ENCODE assay signal across 21 cellular contexts in genomic region chr3:32836601-32837000, GRCh38. TPM values are rescaled to one million over a fixed set of nuclear protein-coding genes. Genes with fewer than 3 reads are reported as not detected.
"Had no signal": no experiment of that assay in that cellular context is flagged by ENCODE, and none has a peak within 500 bp of the region (broad histone marks: within the 10 kb centered on the region; RNA-seq: fewer than 3 reads in every experiment).

No MANE protein-coding gene starts in this region.

- H3K27ac Mint-ChIP-seq: activated naive CD4-positive, alpha-beta T cell treated with anti-CD3 and anti-CD28 coated beads, Interleukin-2, amount 50 U/mL, for 24 hours; natural killer cell treated with Interleukin-12 subunit alpha and Interleukin-12 subunit beta and Interleukin-15 and Interleukin-18, amount 100 ng/mL, for 72 hours; stimulated activated memory B cell treated with anti-CD40 and anti-IgM and Interleukin-4, amounts not matched to agents 10 μg/mL and 1 μg/mL and 100 μg/mL, for 72 hours had no signal

- H3K4me3 Mint-ChIP-seq: activated naive CD4-positive, alpha-beta T cell treated with anti-CD3 and anti-CD28 coated beads, Interleukin-2, amount 50 U/mL, for 24 hours; natural killer cell treated with Interleukin-12 subunit alpha and Interleukin-12 subunit beta and Interleukin-15 and Interleukin-18, amount 100 ng/mL, for 72 hours; stimulated activated memory B cell treated with anti-CD40 and anti-IgM and Interleukin-4, amounts not matched to agents 10 μg/mL and 1 μg/mL and 100 μg/mL, for 72 hours had no signal

- H3K9me3 ChIP-seq: body of pancreas, sigmoid colon, transverse colon, uterus had no signal

- H3K9me3 Mint-ChIP-seq: activated naive CD4-positive, alpha-beta T cell treated with anti-CD3 and anti-CD28 coated beads, Interleukin-2, amount 50 U/mL, for 24 hours; natural killer cell treated with Interleukin-12 subunit alpha and Interleukin-12 subunit beta and Interleukin-15 and Interleukin-18, amount 100 ng/mL, for 72 hours; stimulated activated memory B cell treated with anti-CD40 and anti-IgM and Interleukin-4, amounts not matched to agents 10 μg/mL and 1 μg/mL and 100 μg/mL, for 72 hours had no signal

- H3K36me3 ChIP-seq: sigmoid colon, transverse colon, uterus, WERI-Rb-1 had no signal

- ATAC-seq: body of pancreas; left ventricle myocardium superior; natural killer cell treated with Interleukin-12 subunit alpha and Interleukin-12 subunit beta and Interleukin-15 and Interleukin-18, amount 100 ng/mL, for 72 hours; stimulated activated memory B cell treated with anti-CD40 and anti-IgM and Interleukin-4, amounts not matched to agents 10 μg/mL and 1 μg/mL and 100 μg/mL, for 72 hours had no signal

- H3K27ac ChIP-seq: body of pancreas, sigmoid colon, transverse colon, uterus, WERI-Rb-1 had no signal

- H3K4me1 ChIP-seq: sigmoid colon, transverse colon, uterus had no signal

- H3K4me1 Mint-ChIP-seq: activated naive CD4-positive, alpha-beta T cell treated with anti-CD3 and anti-CD28 coated beads, Interleukin-2, amount 50 U/mL, for 24 hours; stimulated activated memory B cell treated with anti-CD40 and anti-IgM and Interleukin-4, amounts not matched to agents 10 μg/mL and 1 μg/mL and 100 μg/mL, for 72 hours had no signal

- H3K4me3 ChIP-seq: body of pancreas, sigmoid colon, smooth muscle cell, transverse colon, uterus had no signal

- H3K36me3 Mint-ChIP-seq: activated naive CD4-positive, alpha-beta T cell treated with anti-CD3 and anti-CD28 coated beads, Interleukin-2, amount 50 U/mL, for 24 hours; natural killer cell treated with Interleukin-12 subunit alpha and Interleukin-12 subunit beta and Interleukin-15 and Interleukin-18, amount 100 ng/mL, for 72 hours; stimulated activated memory B cell treated with anti-CD40 and anti-IgM and Interleukin-4, amounts not matched to agents 10 μg/mL and 1 μg/mL and 100 μg/mL, for 72 hours had no signal

- H3K27me3 ChIP-seq: body of pancreas had no signal

- DNase-seq: activated gamma-delta T cell treated with Interleukin-2 at 50 U/mL for 16 hours; activated T-cell treated with anti-CD3 and anti-CD28 coated beads, Interleukin-2, amount 50 U/mL, for 1 hour; anterior cingulate cortex; body of pancreas; left ventricle myocardium superior; mammary epithelial cell; midbrain; occipital lobe; posterior cingulate gyrus; sigmoid colon; stimulated activated CD4-positive, alpha-beta T cell treated with anti-CD3 and anti-CD28 coated beads, Interleukin-15, amount 100 ng/mL, for 24 hours; transverse colon; uterus; WERI-Rb-1 had no signal

RNA-seq across cellular contexts. Expression of gene TRIM71, which starts 18.8 kb away (rescaled TPM):
- total RNA-seq: body of pancreas; cardiac septum; fibroblast of villous mesenchyme; left ventricle myocardium superior; natural killer cell treated with Interleukin-12 subunit alpha and Interleukin-12 subunit beta and Interleukin-15 and Interleukin-18, amount 100 ng/mL, for 72 hours; sigmoid colon; T-helper 2 cell treated with Interferon-gamma antibody and Interleukin-4, amounts not matched to agents 100 ng/mL and 5 ng/mL, for 36 hours; transverse colon had no signal
- polyA plus RNA-seq: sigmoid colon had no signal
